Comparison of ENCODE assay signal across 1 cellular context in the genomic region with DNA sequence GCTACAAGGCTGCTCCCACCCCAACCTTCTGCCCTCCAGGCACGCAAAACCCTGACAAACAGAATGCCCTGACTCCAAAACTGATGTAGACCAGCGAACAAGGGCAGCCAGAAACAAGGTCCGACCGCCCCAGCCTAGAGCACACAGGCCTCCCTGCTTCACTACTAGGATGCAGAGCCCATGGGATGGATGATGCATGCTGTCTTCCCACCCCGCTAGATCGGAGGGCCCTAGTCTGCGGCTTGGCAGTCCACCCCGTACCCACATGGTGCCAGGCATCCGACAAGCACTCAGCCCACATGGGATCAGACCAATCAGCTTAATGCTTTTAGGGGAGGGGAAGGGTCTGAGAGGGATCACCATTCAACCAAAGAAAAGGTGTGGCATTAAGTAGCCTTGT.
TF ChIP-seq lines count a peak whose summit lies in the region.

No MANE protein-coding gene starts in this region.

TF ChIP-seq in GM23338, 12 proteins besides CTCF, POLR2A, EP300 and RAD21 (continued from another document):
- no peak for TF ChIP-seq STAT1 (IDR thresholded peaks at IDR 0.05; ENCODE audit: unreplicated experiment)
- TF ChIP-seq, protein P1, sequence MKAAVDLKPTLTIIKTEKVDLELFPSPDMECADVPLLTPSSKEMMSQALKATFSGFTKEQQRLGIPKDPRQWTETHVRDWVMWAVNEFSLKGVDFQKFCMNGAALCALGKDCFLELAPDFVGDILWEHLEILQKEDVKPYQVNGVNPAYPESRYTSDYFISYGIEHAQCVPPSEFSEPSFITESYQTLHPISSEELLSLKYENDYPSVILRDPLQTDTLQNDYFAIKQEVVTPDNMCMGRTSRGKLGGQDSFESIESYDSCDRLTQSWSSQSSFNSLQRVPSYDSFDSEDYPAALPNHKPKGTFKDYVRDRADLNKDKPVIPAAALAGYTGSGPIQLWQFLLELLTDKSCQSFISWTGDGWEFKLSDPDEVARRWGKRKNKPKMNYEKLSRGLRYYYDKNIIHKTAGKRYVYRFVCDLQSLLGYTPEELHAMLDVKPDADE (IDR thresholded peaks at IDR 0.05), result no peak
- TF ChIP-seq, protein P2, sequence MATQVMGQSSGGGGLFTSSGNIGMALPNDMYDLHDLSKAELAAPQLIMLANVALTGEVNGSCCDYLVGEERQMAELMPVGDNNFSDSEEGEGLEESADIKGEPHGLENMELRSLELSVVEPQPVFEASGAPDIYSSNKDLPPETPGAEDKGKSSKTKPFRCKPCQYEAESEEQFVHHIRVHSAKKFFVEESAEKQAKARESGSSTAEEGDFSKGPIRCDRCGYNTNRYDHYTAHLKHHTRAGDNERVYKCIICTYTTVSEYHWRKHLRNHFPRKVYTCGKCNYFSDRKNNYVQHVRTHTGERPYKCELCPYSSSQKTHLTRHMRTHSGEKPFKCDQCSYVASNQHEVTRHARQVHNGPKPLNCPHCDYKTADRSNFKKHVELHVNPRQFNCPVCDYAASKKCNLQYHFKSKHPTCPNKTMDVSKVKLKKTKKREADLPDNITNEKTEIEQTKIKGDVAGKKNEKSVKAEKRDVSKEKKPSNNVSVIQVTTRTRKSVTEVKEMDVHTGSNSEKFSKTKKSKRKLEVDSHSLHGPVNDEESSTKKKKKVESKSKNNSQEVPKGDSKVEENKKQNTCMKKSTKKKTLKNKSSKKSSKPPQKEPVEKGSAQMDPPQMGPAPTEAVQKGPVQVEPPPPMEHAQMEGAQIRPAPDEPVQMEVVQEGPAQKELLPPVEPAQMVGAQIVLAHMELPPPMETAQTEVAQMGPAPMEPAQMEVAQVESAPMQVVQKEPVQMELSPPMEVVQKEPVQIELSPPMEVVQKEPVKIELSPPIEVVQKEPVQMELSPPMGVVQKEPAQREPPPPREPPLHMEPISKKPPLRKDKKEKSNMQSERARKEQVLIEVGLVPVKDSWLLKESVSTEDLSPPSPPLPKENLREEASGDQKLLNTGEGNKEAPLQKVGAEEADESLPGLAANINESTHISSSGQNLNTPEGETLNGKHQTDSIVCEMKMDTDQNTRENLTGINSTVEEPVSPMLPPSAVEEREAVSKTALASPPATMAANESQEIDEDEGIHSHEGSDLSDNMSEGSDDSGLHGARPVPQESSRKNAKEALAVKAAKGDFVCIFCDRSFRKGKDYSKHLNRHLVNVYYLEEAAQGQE (IDR thresholded peaks at IDR 0.05; ENCODE audit: unreplicated experiment), result no peak
- TF ChIP-seq NANOG (IDR thresholded peaks at IDR 0.05; ENCODE audit: borderline replicate concordance), result no peak
